ENCODE assay signal across 16 cellular contexts in genomic region chr14:64040044-64040443, GRCh38.
DNase-seq lines count a peak whose midpoint lies in the region; TF ChIP-seq lines count a peak whose summit lies in the region.
"Had no signal": no experiment of that assay in that cellular context is flagged by ENCODE, and none has a peak within 500 bp of the region (broad histone marks: within the 10 kb centered on the region; RNA-seq: fewer than 3 reads in every experiment).

No MANE protein-coding gene starts in this region.

- H3K9ac ChIP-seq in GM23248: no peak overlapping the region

- peaks cover 4% of the 10 kb centered on the region; the same call in 1 of the 2 replicates for H3K4me1 ChIP-seq in GM23248 (ENCODE audit: insufficient read depth)
- no peaks in the 10 kb centered on the region for H3K4me1 ChIP-seq in adrenal gland (replicated peaks in 1 of 2)
- H3K4me1 ChIP-seq in hepatocyte (ENCODE audit: insufficient read depth): no peaks in the 10 kb centered on the region

- H3K27ac Mint-ChIP-seq in activated CD4-positive, alpha-beta T cell treated with anti-CD3 and anti-CD28 coated beads, Interleukin-2, amount 10 ng/mL, durations not matched to agents 24 days and 14 days: no peak overlapping the region
- H3K27ac Mint-ChIP-seq: activated CD4-positive, alpha-beta memory T cell treated with anti-CD3 and anti-CD28 coated beads, Interleukin-2, amount 10 ng/mL, durations not matched to agents 7 days and 5 days; activated naive CD4-positive, alpha-beta T cell treated with anti-CD3 and anti-CD28 coated beads, Interleukin-2, amount 10 ng/mL, durations not matched to agents 7 days and 5 days; dendritic cell treated with granulocyte-macrophage colony-stimulating factor and Interleukin-4, amounts not matched to agents 40 ng/mL and 50 ng/mL, for 4 days had no signal

- 0 out of 2 replicates have a peak, but pooled peaks have one; percentile 12 for TF ChIP-seq CTCF in 22Rv1 (IDR thresholded peaks at IDR 0.05)
- TF ChIP-seq CTCF in adrenal gland (IDR thresholded peaks at IDR 0.05): peak in 4 of 6 experiments; percentile 28 to 59 (median 33)
- TF ChIP-seq CTCF in hepatocyte (IDR thresholded peaks at IDR 0.05; ENCODE audit: poor library complexity): peak; percentile 36

- H3K9me2 ChIP-seq in GM23248 (ENCODE audit: insufficient read depth) (no peaks in the 10 kb centered on the region), hepatocyte (replicated peaks; ENCODE audit: insufficient read depth) (no peaks in the 10 kb centered on the region)

- no peaks in the 10 kb centered on the region for H3K27me3 Mint-ChIP-seq in activated CD4-positive, alpha-beta T cell treated with anti-CD3 and anti-CD28 coated beads, Interleukin-2, amount 10 ng/mL, durations not matched to agents 24 days and 14 days
- H3K27me3 Mint-ChIP-seq: activated CD4-positive, alpha-beta memory T cell treated with anti-CD3 and anti-CD28 coated beads, Interleukin-2, amount 10 ng/mL, durations not matched to agents 7 days and 5 days; activated naive CD4-positive, alpha-beta T cell treated with anti-CD3 and anti-CD28 coated beads, Interleukin-2, amount 10 ng/mL, durations not matched to agents 7 days and 5 days; dendritic cell treated with granulocyte-macrophage colony-stimulating factor and Interleukin-4, amounts not matched to agents 40 ng/mL and 50 ng/mL, for 4 days had no signal

- H3K36me3 ChIP-seq in GM23248 (ENCODE audit: low read depth) (no peaks in the 10 kb centered on the region), adrenal gland (replicated peaks in 1 of 2) (no peaks in the 10 kb centered on the region), hepatocyte (replicated peaks; ENCODE audit: insufficient read depth, low read depth) (no peaks in the 10 kb centered on the region)

- H3K4me3 ChIP-seq in GM23248: no peak overlapping the region
- no peak overlapping the region for H3K4me3 ChIP-seq in adrenal gland
- no peak overlapping the region for H3K4me3 ChIP-seq in hepatocyte

- H3K27ac ChIP-seq in 22Rv1 (no peak overlapping the region), GM23248 (no peak overlapping the region), adrenal gland (no peak overlapping the region), hepatocyte (no peak overlapping the region)

- H3K27me3 ChIP-seq in GM23248 (replicated peaks; ENCODE audit: insufficient read depth) (no peaks in the 10 kb centered on the region), adrenal gland (no peaks in the 10 kb centered on the region), hepatocyte (no peaks in the 10 kb centered on the region)

- no peaks in the 10 kb centered on the region for H3F3A ChIP-seq in GM23248 (ENCODE audit: insufficient read depth)

- in situ Hi-C loops in GM23248 (cut with MboI): no loop called here

- H4K20me1 ChIP-seq in GM23248 (ENCODE audit: insufficient read depth): no peaks in the 10 kb centered on the region
- H4K20me1 ChIP-seq in hepatocyte (ENCODE audit: insufficient read depth, poor library complexity, severe bottlenecking): no peaks in the 10 kb centered on the region

- peaks cover 41% of the 10 kb centered on the region for H3K36me3 Mint-ChIP-seq in activated CD4-positive, alpha-beta T cell treated with anti-CD3 and anti-CD28 coated beads, Interleukin-2, amount 10 ng/mL, durations not matched to agents 24 days and 14 days (ENCODE audit: low read depth)

- H3K4me1 Mint-ChIP-seq in activated CD4-positive, alpha-beta T cell treated with anti-CD3 and anti-CD28 coated beads, Interleukin-2, amount 10 ng/mL, durations not matched to agents 24 days and 14 days: no peaks in the 10 kb centered on the region
- H3K4me1 Mint-ChIP-seq: activated CD4-positive, alpha-beta memory T cell treated with anti-CD3 and anti-CD28 coated beads, Interleukin-2, amount 10 ng/mL, durations not matched to agents 7 days and 5 days; activated naive CD4-positive, alpha-beta T cell treated with anti-CD3 and anti-CD28 coated beads, Interleukin-2, amount 10 ng/mL, durations not matched to agents 7 days and 5 days had no signal

- intact Hi-C loops in adrenal gland (cut with DNase I): no loop called here
- intact Hi-C loops in activated CD4-positive, alpha-beta T cell treated with anti-CD3 and anti-CD28 coated beads, Interleukin-2, amount 10 ng/mL, durations not matched to agents 24 days and 14 days (cut with micrococcal nuclease): no loop called here

- DNase-seq in GM23248: peak; percentile 9
- DNase-seq in adrenal gland: no peak
- no peak for DNase-seq in hepatocyte (ENCODE audit: low spot score)
- no peak for DNase-seq in activated CD4-positive, alpha-beta T cell treated with anti-CD3 and anti-CD28 coated beads, Interleukin-2, amount 10 ng/mL, durations not matched to agents 24 days and 14 days
- DNase-seq in NAMALWA (ENCODE audit: low spot score): no peak
- no peak for DNase-seq in NCI-H748 (lab: John Stamatoyannopoulos, UW; ENCODE audit: unreplicated experiment)
- no peak for DNase-seq in NCI-H2227 treated with DMSO at 0.1 percent for 48 hours (lab: John Stamatoyannopoulos, UW)
- DNase-seq: activated CD4-positive, alpha-beta memory T cell treated with anti-CD3 and anti-CD28 coated beads, Interleukin-2, amount 10 ng/mL, durations not matched to agents 7 days and 5 days; activated naive CD4-positive, alpha-beta T cell treated with anti-CD3 and anti-CD28 coated beads, Interleukin-2, amount 10 ng/mL, durations not matched to agents 7 days and 5 days; C1 segment of cervical spinal cord; glutamatergic neuron; NCI-H2171; occipital lobe; T-helper 2 cell had no signal

- TF ChIP-seq POLR2A in adrenal gland (IDR thresholded peaks at IDR 0.05): no peak

- H3K4me2 ChIP-seq in GM23248 (ENCODE audit: unreplicated experiment): no peak overlapping the region
- H3K4me2 ChIP-seq in hepatocyte: no peak overlapping the region

- WGBS in GM23248 (ENCODE audit: low coverage in 1 of 2, low lambda C conversion rate in 2 of 2, missing lambda C conversion rate in 2 of 2), 2 experiments: 82 to 89% methylated on average over 2 of the region's 2 CpGs
- WGBS in adrenal gland, 4 donors: 69 to 80% (median 76%) methylated on average over 2 of the region's 2 CpGs
- WGBS in hepatocyte (ENCODE audit: low lambda C conversion rate, missing lambda C conversion rate): 95% methylated on average over 2 of the region's 2 CpGs

- H2AFZ ChIP-seq in GM23248: no peak overlapping the region
- no peak overlapping the region for H2AFZ ChIP-seq in hepatocyte

- H3K9me3 Mint-ChIP-seq in activated CD4-positive, alpha-beta T cell treated with anti-CD3 and anti-CD28 coated beads, Interleukin-2, amount 10 ng/mL, durations not matched to agents 24 days and 14 days: peaks cover 12% of the 10 kb centered on the region

- H3K4me3 Mint-ChIP-seq in activated CD4-positive, alpha-beta T cell treated with anti-CD3 and anti-CD28 coated beads, Interleukin-2, amount 10 ng/mL, durations not matched to agents 24 days and 14 days: no peak overlapping the region
- H3K4me3 Mint-ChIP-seq: activated CD4-positive, alpha-beta memory T cell treated with anti-CD3 and anti-CD28 coated beads, Interleukin-2, amount 10 ng/mL, durations not matched to agents 7 days and 5 days; activated naive CD4-positive, alpha-beta T cell treated with anti-CD3 and anti-CD28 coated beads, Interleukin-2, amount 10 ng/mL, durations not matched to agents 7 days and 5 days; dendritic cell treated with granulocyte-macrophage colony-stimulating factor and Interleukin-4, amounts not matched to agents 40 ng/mL and 50 ng/mL, for 4 days had no signal

- no peaks in the 10 kb centered on the region for H3K9me3 ChIP-seq in GM23248 (ENCODE audit: low read depth)
- H3K9me3 ChIP-seq in adrenal gland (replicated peaks in 1 of 3): no peaks in the 10 kb centered on the region
- H3K9me3 ChIP-seq in hepatocyte (ENCODE audit: low read depth): no peaks in the 10 kb centered on the region

- H3K79me2 ChIP-seq in GM23248 (ENCODE audit: insufficient read depth) (no peaks in the 10 kb centered on the region), hepatocyte (no peaks in the 10 kb centered on the region)
